Comparison of ENCODE assay signal across 13 cellular contexts in genomic region chr17:74442291-74442669, GRCh38. TPM values are rescaled to one million over a fixed set of nuclear protein-coding genes. Genes with fewer than 3 reads are reported as not detected.
DNase-seq lines count a peak whose midpoint lies in the region; ATAC-seq, FAIRE-seq and TF ChIP-seq lines count a peak whose summit lies in the region.
"Had no signal": no experiment of that assay in that cellular context is flagged by ENCODE, and none has a peak within 500 bp of the region (broad histone marks: within the 10 kb centered on the region; RNA-seq: fewer than 3 reads in every experiment).

No MANE protein-coding gene starts in this region.

- peaks cover 3% of the 10 kb centered on the region for H3K9me3 Mint-ChIP-seq in WTC11

- H3K27me3 Mint-ChIP-seq in WTC11 (ENCODE audit: low read depth): no peaks in the 10 kb centered on the region

- no peaks in the 10 kb centered on the region for H4K20me1 ChIP-seq in BLaER1 treated with 17β-estradiol and CSF1 and Interleukin-3, amounts not matched to agents 10 nM and 100 nM

- no peak overlapping the region for H3K4me3 Mint-ChIP-seq in WTC11
- H3K4me3 Mint-ChIP-seq: activated naive CD8-positive, alpha-beta T cell treated with anti-CD3 and anti-CD28 coated beads for 36 hours; T-cell had no signal

- no peaks in the 10 kb centered on the region for H3K27me3 ChIP-seq in BLaER1 treated with 17β-estradiol and CSF1 and Interleukin-3, amounts not matched to agents 10 nM and 100 nM
- no peaks in the 10 kb centered on the region for H3K27me3 ChIP-seq in gastrocnemius medialis

- no peak for FAIRE-seq in kidney (lab: Jason Lieb, UNC)

- peaks cover 53 to 65% (median 60%) of the 10 kb centered on the region in 10 experiments for H3K4me1 ChIP-seq in BLaER1 treated with 17β-estradiol and CSF1 and Interleukin-3, amounts not matched to agents 10 nM and 100 nM
- H3K4me1 ChIP-seq in kidney (ENCODE audit: control insufficient read depth in 1 of 2, insufficient read depth in 1 of 2, low read depth in 1 of 2, low read length in 2 of 2) (peaks cover 40 to 56% of the 10 kb centered on the region in 2 donors), gastrocnemius medialis (peaks cover 49 to 53% of the 10 kb centered on the region in 2 donors)

- intact Hi-C loops in kidney (cut with DNase I) (no loop called here), gastrocnemius medialis (cut with DNase I; ENCODE audit: low total_unique reads) (no loop called here)

- H3K27ac Mint-ChIP-seq in WTC11: peak overlapping the region; percentile 68; the same call in 1 of the 2 replicates
- H3K27ac Mint-ChIP-seq: activated naive CD8-positive, alpha-beta T cell treated with anti-CD3 and anti-CD28 coated beads for 36 hours; T-cell had no signal

- no peak for DNase-seq in WTC11 (ENCODE audit: low spot score)
- DNase-seq in kidney: peak; percentile 51
- no peak for DNase-seq in gastrocnemius medialis
- DNase-seq in MV-4-11 (lab: John Stamatoyannopoulos, UW): no peak
- DNase-seq in NCI-H2171 treated with DMSO at 0.1 percent for 48 hours (lab: John Stamatoyannopoulos, UW): no peak
- DNase-seq in iPS-NIHi7 (ENCODE audit: extremely low spot score): no peak
- DNase-seq in NCI-H1436 treated with DMSO at 0.1 percent for 48 hours (lab: John Stamatoyannopoulos, UW): no peak
- DNase-seq: NCI-H2081 treated with DMSO at 0.1 percent for 48 hours; stimulated activated CD4-positive, alpha-beta T cell treated with anti-CD3 and anti-CD28 coated beads, Interleukin-2, amount 100 ng/mL, for 24 hours had no signal

- peaks cover 0 to 28% (median 0%) of the 10 kb centered on the region in 11 experiments; a peak in 8 of 22 replicates for H3K36me3 ChIP-seq in BLaER1 treated with 17β-estradiol and CSF1 and Interleukin-3, amounts not matched to agents 10 nM and 100 nM
- H3K36me3 ChIP-seq in kidney (ENCODE audit: control insufficient read depth in 1 of 2, insufficient read depth in 2 of 2, low read length in 2 of 2) (peaks cover 6 to 10% of the 10 kb centered on the region in 2 donors), gastrocnemius medialis (peaks cover 0 to 15% of the 10 kb centered on the region in 2 donors)

- in situ Hi-C loops in gastrocnemius medialis (cut with MboI; ENCODE audit: low sequenced_read_pairs in 4 of 4): no loop called here

- peaks cover 25% of the 10 kb centered on the region for H3K4me1 Mint-ChIP-seq in WTC11

- H3K9ac ChIP-seq in BLaER1 treated with 17β-estradiol and CSF1 and Interleukin-3, amounts not matched to agents 10 nM and 100 nM: peak overlapping the region in 8 of 11 experiments; percentile 65 to 79 (median 75); a peak in 7 of 22 replicates
- H3K9ac ChIP-seq in kidney (ENCODE audit: low read length in 2 of 2): peak overlapping the region in 1 of 2 donors; percentile 21

- peak overlapping the region in 3 of 10 experiments; percentile 37 to 59 (median 38); a peak in 2 of 20 replicates for H3K4me3 ChIP-seq in BLaER1 treated with 17β-estradiol and CSF1 and Interleukin-3, amounts not matched to agents 10 nM and 100 nM
- H3K4me3 ChIP-seq in kidney (ENCODE audit: low read length in 2 of 2) (peak overlapping the region in 1 of 2 donors; percentile 37), gastrocnemius medialis (peak overlapping the region; percentile 39 to 57 (median 50))

- TF ChIP-seq POLR2A in gastrocnemius medialis (IDR thresholded peaks at IDR 0.05): no peak

- H3K9me3 ChIP-seq in BLaER1 treated with 17β-estradiol and CSF1 and Interleukin-3, amounts not matched to agents 10 nM and 100 nM (replicated peaks in 1 of 11): peaks cover 25 to 34% (median 30%) of the 10 kb centered on the region in 11 experiments
- H3K9me3 ChIP-seq in kidney (ENCODE audit: control insufficient read depth in 1 of 2, low read length in 2 of 2): no peaks in the 10 kb centered on the region
- no peaks in the 10 kb centered on the region for H3K9me3 ChIP-seq in gastrocnemius medialis

- H3K4me2 ChIP-seq in BLaER1 treated with 17β-estradiol and CSF1 and Interleukin-3, amounts not matched to agents 10 nM and 100 nM: peak overlapping the region; percentile 80 to 96 (median 90)

- peaks cover 7% of the 10 kb centered on the region; the same call in 1 of the 2 replicates for H3K36me3 Mint-ChIP-seq in WTC11
- H3K36me3 Mint-ChIP-seq: T-cell had no signal

- TF ChIP-seq CTCF in WTC11 (IDR thresholded peaks at IDR 0.05) (no peak), kidney (IDR thresholded peaks at IDR 0.05; ENCODE audit: borderline replicate concordance, extremely low read depth, insufficient read depth) (no peak), gastrocnemius medialis (IDR thresholded peaks at IDR 0.05 in 4 of 5, conservative IDR thresholded peaks at IDR 0.05 in 1 of 5) (no peak)

- POLR2A ChIA-PET in WTC11 (lab: Charles Lee): no interaction called here

- ATAC-seq in WTC11: peak; percentile 31
- no peak for ATAC-seq in gastrocnemius medialis

- H3K27ac ChIP-seq in BLaER1 treated with 17β-estradiol and CSF1 and Interleukin-3, amounts not matched to agents 10 nM and 100 nM: peak overlapping the region in 9 of 11 experiments; percentile 71 to 88 (median 84); a peak in 14 of 22 replicates
- H3K27ac ChIP-seq in kidney (ENCODE audit: low read depth in 2 of 2, low read length in 2 of 2): peak overlapping the region; percentile 88 to 95
- H3K27ac ChIP-seq in gastrocnemius medialis: peak overlapping the region; percentile 92 to 98 (median 97)

- CTCF ChIA-PET in WTC11 (lab: Charles Lee): interaction anchor here (1.2 to 5.8 kb wide), 2 partner anchors 15 to 62 kb away, joined by 4 to 36 read pairs; no protein-coding TSS in a partner anchor

TF ChIP-seq in WTC11, 78 proteins besides CTCF, POLR2A, EP300 and RAD21:
- TF ChIP-seq ZSCAN18 (CRISPR knock-in tag; IDR thresholded peaks at IDR 0.05): no peak

RNA-seq across cellular contexts. Expression of gene GPRC5C, which starts 10.4 kb away (rescaled TPM):
- 19.6 to 20.7 TPM (median 20.6 TPM) in 3 replicates for total RNA-seq in WTC11 (2021)
- 358 TPM for total RNA-seq in kidney
- 242 TPM for polyA plus RNA-seq in kidney (ENCODE audit: insufficient read depth, low read depth, low replicate concordance)
- 100 to 1,000 TPM in 3 of 4 donors, 10 to 100 TPM in 1; 80.4 to 138 (median 127) TPM for total RNA-seq in gastrocnemius medialis
- total RNA-seq: naive thymus-derived CD8-positive, alpha-beta T cell had no signal

RNA-seq across cellular contexts. Expression of gene CD300A, which starts 24.2 kb away (rescaled TPM):
- total RNA-seq in WTC11 (2021) (1.1 to 2.0 TPM (median 1.7 TPM) in 3 replicates), kidney (8.2 TPM), gastrocnemius medialis (1 to 10 TPM in 2 of 4 donors, not detected in 2; 1.4 to 2.5 TPM)
- 3.1 TPM for polyA plus RNA-seq in kidney (ENCODE audit: insufficient read depth, low read depth, low replicate concordance)
